Comparison of ENCODE assay signal across 19 cellular contexts in genomic region chr22:50084085-50084484, GRCh38. TPM values are rescaled to one million over a fixed set of nuclear protein-coding genes. Genes with fewer than 3 reads are reported as not detected.
DNase-seq lines count a peak whose midpoint lies in the region; ATAC-seq, FAIRE-seq and TF ChIP-seq lines count a peak whose summit lies in the region.
"Had no signal": no experiment of that assay in that cellular context is flagged by ENCODE, and none has a peak within 500 bp of the region (broad histone marks: within the 10 kb centered on the region; RNA-seq: fewer than 3 reads in every experiment).

No MANE protein-coding gene starts in this region.

- H3K9ac ChIP-seq in astrocyte (ENCODE audit: low read length): no peak overlapping the region

- H3K9me3 ChIP-seq in CD8-positive, alpha-beta T cell (ENCODE audit: low read length): no peaks in the 10 kb centered on the region
- H3K9me3 ChIP-seq in astrocyte (ENCODE audit: insufficient read depth, low read depth, low read length): no peaks in the 10 kb centered on the region

- H3K79me2 ChIP-seq in astrocyte (ENCODE audit: insufficient read depth, low read length): no peaks in the 10 kb centered on the region

- no peak overlapping the region for H3K4me3 Mint-ChIP-seq in CD8-positive, alpha-beta T cell
- H3K4me3 Mint-ChIP-seq in astrocyte (ENCODE audit: unreplicated experiment) (no peak overlapping the region), neural crest cell (no peak overlapping the region)
- no peak overlapping the region for H3K4me3 Mint-ChIP-seq in activated T-cell treated with anti-CD3 and anti-CD28 coated beads, Interleukin-2, amount 50 U/mL, for 72 hours
- H3K4me3 Mint-ChIP-seq: CD4-positive, alpha-beta memory T cell had no signal

- no peak for TF ChIP-seq CTCF in CD8-positive, alpha-beta T cell (IDR thresholded peaks at IDR 0.05)
- TF ChIP-seq CTCF in astrocyte (IDR thresholded peaks at IDR 0.05; ENCODE audit: insufficient read depth, low read depth, low read length): no peak
- TF ChIP-seq CTCF in neural crest cell (conservative IDR thresholded peaks at IDR 0.05): no peak

- H3K36me3 Mint-ChIP-seq in CD8-positive, alpha-beta T cell: no peaks in the 10 kb centered on the region
- no peaks in the 10 kb centered on the region for H3K36me3 Mint-ChIP-seq in astrocyte (ENCODE audit: low read depth, unreplicated experiment)
- H3K36me3 Mint-ChIP-seq in neural crest cell (ENCODE audit: low read depth): no peaks in the 10 kb centered on the region
- H3K36me3 Mint-ChIP-seq in activated T-cell treated with anti-CD3 and anti-CD28 coated beads, Interleukin-2, amount 50 U/mL, for 72 hours (ENCODE audit: insufficient read depth in 2 of 2): peaks cover 11 to 13% of the 10 kb centered on the region in 2 donors
- H3K36me3 Mint-ChIP-seq: CD4-positive, alpha-beta memory T cell had no signal

- H2AFZ ChIP-seq in astrocyte (ENCODE audit: low read depth, low read length): no peak overlapping the region

- peaks cover 2% of the 10 kb centered on the region for H3K4me1 Mint-ChIP-seq in CD8-positive, alpha-beta T cell (ENCODE audit: low read depth)
- H3K4me1 Mint-ChIP-seq in astrocyte (ENCODE audit: low read depth, unreplicated experiment) (peaks cover 7% of the 10 kb centered on the region), neural crest cell (peaks cover 20% of the 10 kb centered on the region)
- H3K4me1 Mint-ChIP-seq in activated T-cell treated with anti-CD3 and anti-CD28 coated beads, Interleukin-2, amount 50 U/mL, for 72 hours (ENCODE audit: low read depth): no peaks in the 10 kb centered on the region

- H3K27ac ChIP-seq in CD8-positive, alpha-beta T cell (ENCODE audit: low read depth, low read length): no peak overlapping the region
- no peak overlapping the region for H3K27ac ChIP-seq in astrocyte (ENCODE audit: low read depth, low read length)
- H3K27ac ChIP-seq: SJSA1 had no signal

- intact Hi-C loops in CD8-positive, alpha-beta T cell (cut with DNase I, micrococcal nuclease): no loop called here

- H3K4me3 ChIP-seq in CD8-positive, alpha-beta T cell (ENCODE audit: low read depth, low read length): no peak overlapping the region
- H3K4me3 ChIP-seq in astrocyte (ENCODE audit: insufficient read depth, low read depth, low read length): no peak overlapping the region
- H3K4me3 ChIP-seq: SJSA1 had no signal

- CTCF ChIA-PET in CD8-positive, alpha-beta T cell (lab: Charles Lee): no interaction called here

- ATAC-seq in CD8-positive, alpha-beta T cell: no peak
- no peak for ATAC-seq in HG03460 (IDR thresholded peaks at IDR 0.05; ENCODE audit: unreplicated experiment)
- no peak for ATAC-seq in activated T-cell treated with anti-CD3 and anti-CD28 coated beads, Interleukin-2, amount 50 U/mL, for 72 hours (replicated peaks in 1 of 2)

- no peak for FAIRE-seq in astrocyte (lab: Jason Lieb, UNC)
- FAIRE-seq: D721Med, GM12892 had no signal

- H3K27me3 Mint-ChIP-seq in CD8-positive, alpha-beta T cell (ENCODE audit: low read depth): peaks cover 4% of the 10 kb centered on the region
- peaks cover 15% of the 10 kb centered on the region for H3K27me3 Mint-ChIP-seq in astrocyte (ENCODE audit: low read depth, unreplicated experiment)
- H3K27me3 Mint-ChIP-seq in neural crest cell (ENCODE audit: low read depth): no peaks in the 10 kb centered on the region
- H3K27me3 Mint-ChIP-seq in activated T-cell treated with anti-CD3 and anti-CD28 coated beads, Interleukin-2, amount 50 U/mL, for 72 hours (ENCODE audit: low read depth): peaks cover 5% of the 10 kb centered on the region

- peak overlapping the region; percentile 39 for H3K4me2 ChIP-seq in astrocyte (ENCODE audit: low read length)

- H4K20me1 ChIP-seq in astrocyte (ENCODE audit: insufficient read depth, low read length): no peaks in the 10 kb centered on the region

- POLR2A ChIA-PET in CD8-positive, alpha-beta T cell (lab: Charles Lee): interaction anchor here (0.6 kb wide), 1 partner anchor 505 kb away, joined by 3 read pairs; no protein-coding TSS in a partner anchor

- H3K36me3 ChIP-seq in CD8-positive, alpha-beta T cell (ENCODE audit: insufficient read depth, low read length): no peaks in the 10 kb centered on the region
- no peaks in the 10 kb centered on the region for H3K36me3 ChIP-seq in astrocyte (ENCODE audit: insufficient read depth, low read length)
- H3K36me3 ChIP-seq: SJSA1 had no signal

- H3K27me3 ChIP-seq in CD8-positive, alpha-beta T cell (ENCODE audit: insufficient read depth, low read length): no peaks in the 10 kb centered on the region
- peaks cover 2% of the 10 kb centered on the region for H3K27me3 ChIP-seq in astrocyte (ENCODE audit: insufficient read depth, low read length)
- H3K27me3 ChIP-seq: SJSA1 had no signal

- peak overlapping the region; percentile 27 for H3K27ac Mint-ChIP-seq in CD8-positive, alpha-beta T cell
- H3K27ac Mint-ChIP-seq in astrocyte (ENCODE audit: unreplicated experiment) (no peak overlapping the region), neural crest cell (ENCODE audit: unreplicated experiment) (peak overlapping the region; percentile 67)
- no peak overlapping the region for H3K27ac Mint-ChIP-seq in activated T-cell treated with anti-CD3 and anti-CD28 coated beads, Interleukin-2, amount 50 U/mL, for 72 hours
- H3K27ac Mint-ChIP-seq: CD4-positive, alpha-beta memory T cell had no signal

- DNase-seq in CD8-positive, alpha-beta T cell: no peak
- peak; percentile 28 for DNase-seq in NCI-H524 treated with DMSO at 0.1 percent for 48 hours (lab: John Stamatoyannopoulos, UW)
- no peak for DNase-seq in astrocyte (ENCODE audit: low read depth)
- no peak for DNase-seq in neural crest cell (ENCODE audit: low read depth, low spot score)
- DNase-seq in activated T-cell treated with anti-CD3 and anti-CD28 coated beads, Interleukin-2, amount 50 U/mL, for 72 hours: no peak
- no peak for DNase-seq in NOMO-1 treated with DMSO at 0.1 percent for 48 hours (lab: John Stamatoyannopoulos, UW; ENCODE audit: unreplicated experiment)
- DNase-seq: ACHN; CD4-positive, alpha-beta memory T cell; DND-41; GDM1; Kasumi-1; NCI-H2029; NCI-H510A; RPMI8226 had no signal

- H3K4me1 ChIP-seq in CD8-positive, alpha-beta T cell (ENCODE audit: insufficient read depth, low read length): no peaks in the 10 kb centered on the region
- H3K4me1 ChIP-seq in astrocyte (ENCODE audit: insufficient read depth, low read length): peaks cover 4% of the 10 kb centered on the region
- H3K4me1 ChIP-seq: SJSA1 had no signal

- H3K9me3 Mint-ChIP-seq in CD8-positive, alpha-beta T cell: no peaks in the 10 kb centered on the region
- peaks cover 10% of the 10 kb centered on the region for H3K9me3 Mint-ChIP-seq in astrocyte (ENCODE audit: unreplicated experiment)
- H3K9me3 Mint-ChIP-seq in neural crest cell: no peaks in the 10 kb centered on the region
- peaks cover 6 to 7% of the 10 kb centered on the region in 2 donors for H3K9me3 Mint-ChIP-seq in activated T-cell treated with anti-CD3 and anti-CD28 coated beads, Interleukin-2, amount 50 U/mL, for 72 hours

RNA-seq across cellular contexts. Expression of gene MLC1, which starts 1.1 kb away (rescaled TPM):
- under 1 TPM; 0.11 to 0.14 TPM for total RNA-seq in CD8-positive, alpha-beta T cell
- total RNA-seq in astrocyte: 0.09 and 0.70 TPM in 2 replicates
- total RNA-seq in neural crest cell: 2.0 and 3.3 TPM in 2 replicates
- under 1 TPM in 1 of 2 donors, not detected in 1; 0.17 TPM for total RNA-seq in activated T-cell treated with anti-CD3 and anti-CD28 coated beads, Interleukin-2, amount 50 U/mL, for 72 hours
- total RNA-seq: CD4-positive, alpha-beta memory T cell had no signal

RNA-seq across cellular contexts. Expression of gene MOV10L1, which starts 5.7 kb away (rescaled TPM):
- total RNA-seq in CD8-positive, alpha-beta T cell: not detected
- total RNA-seq in astrocyte (0.61 and 0.62 TPM in 2 replicates), neural crest cell (not detected in 2 replicates)
- under 1 TPM; 0.25 to 0.36 TPM for total RNA-seq in activated T-cell treated with anti-CD3 and anti-CD28 coated beads, Interleukin-2, amount 50 U/mL, for 72 hours
- total RNA-seq: CD4-positive, alpha-beta memory T cell had no signal

RNA-seq across cellular contexts. Expression of gene TTLL8, which starts 26.0 kb away (rescaled TPM):
- not detected for total RNA-seq in CD8-positive, alpha-beta T cell
- not detected in 2 replicates for total RNA-seq in astrocyte
- not detected in 2 replicates for total RNA-seq in neural crest cell
- total RNA-seq in activated T-cell treated with anti-CD3 and anti-CD28 coated beads, Interleukin-2, amount 50 U/mL, for 72 hours: not detected
- total RNA-seq: CD4-positive, alpha-beta memory T cell; H4; SJSA1 had no signal

Comparison
In these comparisons a context has a peak if more than half of its experiments do, and no peak if none do; other contexts are left out.
1. H3K27ac Mint-ChIP-seq: peak in CD8-positive, alpha-beta T cell (single experiment) and neural crest cell (single experiment); none in astrocyte (single experiment) and activated T-cell treated with anti-CD3 and anti-CD28 coated beads, Interleukin-2, amount 50 U/mL, for 72 hours (single experiment).